21 cellular contexts compared by ENCODE assay signal in genomic region chr1:150511985-150512660, GRCh38. TPM values are rescaled to one million over a fixed set of nuclear protein-coding genes. Genes with fewer than 3 reads are reported as not detected.
DNase-seq lines count a peak whose midpoint lies in the region; ATAC-seq and TF ChIP-seq lines count a peak whose summit lies in the region.
"Had no signal": no experiment of that assay in that cellular context is flagged by ENCODE, and none has a peak within 500 bp of the region (broad histone marks: within the 10 kb centered on the region; RNA-seq: fewer than 3 reads in every experiment).

No MANE protein-coding gene starts in this region.

- H3K79me2 ChIP-seq in neural progenitor cell (ENCODE audit: low read depth), result no peaks in the 10 kb centered on the region

- no peak for TF ChIP-seq RAD21 in IMR-90 (IDR thresholded peaks at IDR 0.05; ENCODE audit: low read length)

- BruUV-seq in IMR-90 (replicated peaks; lab: Mats Ljungman, UMichigan), result no TSS peak

- H3K27ac Mint-ChIP-seq in neural progenitor cell, result peak overlapping the region; percentile 40

- H3K4me3 Mint-ChIP-seq in neural progenitor cell, result peak overlapping the region; percentile 7

- H3K27ac ChIP-seq in BLaER1 (peak overlapping the region; percentile 80; the same call in 1 of the 2 replicates), IMR-90 (ENCODE audit: insufficient read depth, low read length) (no peak overlapping the region), esophagus (ENCODE audit: low read depth in 2 of 2, low read length in 1 of 2) (peak overlapping the region; percentile 76 to 93), neural progenitor cell (no peak overlapping the region)
- H3K27ac ChIP-seq: SJCRH30 had no signal

- H2BK5ac ChIP-seq in IMR-90 (ENCODE audit: low read depth, low read length, poor library complexity, severe bottlenecking), result no peak overlapping the region

- no peak overlapping the region for H3K23ac ChIP-seq in IMR-90 (ENCODE audit: low read depth, low read length)

- no peak for DNase-seq in IMR-90
- DNase-seq in neural progenitor cell (ENCODE audit: low spot score), result no peak
- DNase-seq in DMS79 treated with DMSO at 0.1 percent for 48 hours (lab: John Stamatoyannopoulos, UW), result no peak
- DNase-seq in posterior cingulate gyrus, result no peak
- DNase-seq: ACHN, AML-193, DND-41, NCI-H1048, NCI-H1436, NCI-H1930, NCI-H524 treated with DMSO at 0.1 percent for 48 hours, PC-3, RPMI8226, SJCRH30 had no signal

- H3K36me3 ChIP-seq in BLaER1 (peaks cover 24% of the 10 kb centered on the region), IMR-90 (ENCODE audit: control insufficient read depth, insufficient read depth, low read length) (peaks cover 28% of the 10 kb centered on the region), esophagus (ENCODE audit: control insufficient read depth in 2 of 2, insufficient read depth in 2 of 2, low read length in 1 of 2) (peaks cover 0 to 21% of the 10 kb centered on the region in 2 donors), neural progenitor cell (no peaks in the 10 kb centered on the region)

- H2AK9ac ChIP-seq in IMR-90 (replicated peaks; ENCODE audit: low read depth, low read length, poor library complexity), result peak overlapping the region; percentile 31

- no peak for TF ChIP-seq POLR2A in IMR-90 (IDR thresholded peaks at IDR 0.05; ENCODE audit: low read depth, low read length)

- dilution Hi-C loops in IMR-90 (cut with HindIII; ENCODE audit: low sequenced_read_pairs, unreplicated experiment), result no loop called here

- H3K27me3 ChIP-seq in BLaER1 (no peaks in the 10 kb centered on the region), IMR-90 (ENCODE audit: control insufficient read depth, insufficient read depth, low read length) (no peaks in the 10 kb centered on the region), esophagus (ENCODE audit: control insufficient read depth in 1 of 2, insufficient read depth in 2 of 2, low read length in 2 of 2) (no peaks in the 10 kb centered on the region), neural progenitor cell (no peaks in the 10 kb centered on the region)
- H3K27me3 ChIP-seq: SJCRH30 had no signal

- POLR2A ChIA-PET in IMR-90 (lab: Charles Lee; ENCODE audit: unreplicated experiment), result no interaction called here

- H3K56ac ChIP-seq in IMR-90 (ENCODE audit: extremely low read depth, insufficient read depth, low read length), result no peak overlapping the region

- peaks cover 33% of the 10 kb centered on the region for H3K9me1 ChIP-seq in IMR-90 (ENCODE audit: insufficient read depth, low read length)

- intact Hi-C loops in IMR-90 (cut with micrococcal nuclease) (no loop called here), posterior cingulate gyrus (cut with DNase I) (no loop called here)

- no peak overlapping the region; the same call in 1 of the 2 replicates for H3K4ac ChIP-seq in IMR-90 (ENCODE audit: low read depth, low read length)

- H3K4me1 ChIP-seq in BLaER1, result peaks cover 94% of the 10 kb centered on the region
- peaks cover 22% of the 10 kb centered on the region for H3K4me1 ChIP-seq in IMR-90 (ENCODE audit: control insufficient read depth, insufficient read depth, low read length)
- H3K4me1 ChIP-seq in esophagus (ENCODE audit: control insufficient read depth in 2 of 2, insufficient read depth in 2 of 2, low read length in 1 of 2), result peaks cover 2 to 9% of the 10 kb centered on the region in 2 donors
- H3K4me1 ChIP-seq in neural progenitor cell, result peaks cover 8% of the 10 kb centered on the region

- H3K9me3 ChIP-seq in BLaER1, result no peaks in the 10 kb centered on the region
- no peaks in the 10 kb centered on the region for H3K9me3 ChIP-seq in IMR-90 (ENCODE audit: control insufficient read depth, insufficient read depth, low read length)
- no peaks in the 10 kb centered on the region for H3K9me3 ChIP-seq in esophagus (ENCODE audit: control insufficient read depth in 2 of 2, insufficient read depth in 1 of 2, low read depth in 1 of 2, low read length in 1 of 2)
- H3K9me3 ChIP-seq in neural progenitor cell (ENCODE audit: low read depth), result no peaks in the 10 kb centered on the region
- H3K9me3 ChIP-seq: HAP-1, SJCRH30 had no signal

- H4K8ac ChIP-seq in IMR-90 (ENCODE audit: low read depth in 2 of 2, low read length in 2 of 2), result no peak overlapping the region

- H4K91ac ChIP-seq in IMR-90 (ENCODE audit: insufficient read depth, low read depth, low read length), result no peak overlapping the region; the same call in 1 of the 2 replicates

- H2BK20ac ChIP-seq in IMR-90 (ENCODE audit: low read depth, low read length), result no peak overlapping the region; the same call in 1 of the 2 replicates

- no peak overlapping the region for H3K18ac ChIP-seq in IMR-90 (ENCODE audit: low read depth, low read length)

- H4K20me1 ChIP-seq in BLaER1 (no peaks in the 10 kb centered on the region), IMR-90 (ENCODE audit: insufficient read depth, low read length) (no peaks in the 10 kb centered on the region), neural progenitor cell (ENCODE audit: low read depth) (no peaks in the 10 kb centered on the region)

- H3K9ac ChIP-seq in BLaER1, result no peak overlapping the region
- H3K9ac ChIP-seq in IMR-90 (ENCODE audit: low read depth, low read length), result no peak overlapping the region
- H3K9ac ChIP-seq in neural progenitor cell, result no peak overlapping the region

- H2AK5ac ChIP-seq in IMR-90 (ENCODE audit: low read depth, low read length), result no peak overlapping the region; the same call in 1 of the 2 replicates

- peaks cover 24% of the 10 kb centered on the region for H3F3A ChIP-seq in neural progenitor cell (ENCODE audit: low read depth)

- ATAC-seq in IMR-90 (ENCODE audit: low read depth) (no peak), HG02885 (IDR thresholded peaks at IDR 0.05; ENCODE audit: poor library complexity, unreplicated experiment) (no peak)
- ATAC-seq: PC-3 had no signal

- no peak overlapping the region for H4K5ac ChIP-seq in IMR-90 (ENCODE audit: low read depth, low read length)

- TF ChIP-seq CTCF in IMR-90 (conservative IDR thresholded peaks at IDR 0.05; ENCODE audit: low read depth, low read length), result no peak
- TF ChIP-seq CTCF in neural progenitor cell (IDR thresholded peaks at IDR 0.05), result no peak

- H2BK15ac ChIP-seq in IMR-90 (ENCODE audit: low read depth, low read length), result no peak overlapping the region

- H3K27me3 Mint-ChIP-seq in neural progenitor cell (ENCODE audit: insufficient read depth, low read depth), result peaks cover 9% of the 10 kb centered on the region

- H3K4me1 Mint-ChIP-seq in neural progenitor cell, result peaks cover 35% of the 10 kb centered on the region

- in situ Hi-C loops in IMR-90 (cut with MboI; ENCODE audit: low sequenced_read_pairs), result no loop called here

- H3K4me2 ChIP-seq in BLaER1 (peak overlapping the region; percentile 83), IMR-90 (ENCODE audit: low read depth, low read length) (no peak overlapping the region), neural progenitor cell (no peak overlapping the region)

- peaks cover 21% of the 10 kb centered on the region for H3K36me3 Mint-ChIP-seq in neural progenitor cell

- CTCF ChIA-PET in IMR-90 (lab: Yijun Ruan, JAX), result no interaction called here

- H3K14ac ChIP-seq in IMR-90 (replicated peaks; ENCODE audit: low read depth, low read length), result peak overlapping the region; percentile 16; the same call in 1 of the 2 replicates

- no peak overlapping the region for H2BK120ac ChIP-seq in IMR-90 (ENCODE audit: low read depth, low read length)

- H2AFZ ChIP-seq in IMR-90 (replicated peaks; ENCODE audit: low read length, poor library complexity), result peak overlapping the region; percentile 16
- no peak overlapping the region for H2AFZ ChIP-seq in neural progenitor cell (replicated peaks)

- H3K79me1 ChIP-seq in IMR-90 (ENCODE audit: low read depth in 1 of 2, low read length in 2 of 2), result peaks cover 26 to 71% of the 10 kb centered on the region in 2 experiments

- no peak overlapping the region for H3K4me3 ChIP-seq in BLaER1
- no peak overlapping the region for H3K4me3 ChIP-seq in IMR-90 (ENCODE audit: insufficient read depth, low read depth, low read length)
- H3K4me3 ChIP-seq in esophagus (ENCODE audit: low read depth in 1 of 2, low read length in 2 of 2), result peak overlapping the region; percentile 53 to 65
- H3K4me3 ChIP-seq in neural progenitor cell, result no peak overlapping the region
- H3K4me3 ChIP-seq: HAP-1, SJCRH30 had no signal

- no peaks in the 10 kb centered on the region for H3K9me3 Mint-ChIP-seq in neural progenitor cell

- 79% methylated on average over 7 of the region's 17 CpGs; no CpG with 5 or more reads in 1 of the 2 experiments for WGBS in IMR-90 (ENCODE audit: extremely low coverage in 2 of 2, insufficient read length in 1 of 2), 2 experiments
- WGBS in esophagus, 2 donors, result 86 to 94% methylated on average over 17 of the region's 17 CpGs

TF ChIP-seq in IMR-90, 13 proteins besides CTCF, POLR2A, EP300 and RAD21 (continues in another document):
- TF ChIP-seq NFE2L2 (IDR thresholded peaks at IDR 0.05; ENCODE audit: low read depth, low read length) (no peak), SMC3 (IDR thresholded peaks at IDR 0.05; ENCODE audit: low read depth, low read length) (no peak), MXI1 (IDR thresholded peaks at IDR 0.05; ENCODE audit: borderline replicate concordance, low read depth, low read length) (no peak)

RNA-seq across cellular contexts. Expression of gene FALEC, which starts 3.4 kb away (rescaled TPM):
- total RNA-seq in IMR-90 (2012; rRNA removed) (not detected in 2 replicates), neural progenitor cell (ENCODE audit: low replicate concordance) (0.96 TPM in 1 of 2 replicates, not detected in the other)
- polyA plus RNA-seq in IMR-90 (2012; rRNA removed) (0.26 TPM in 1 of 2 replicates, not detected in the other), esophagus (1 to 10 TPM; 2.1 to 4.6 TPM)
- 0.12 TPM in 1 of 2 replicates, not detected in the other for polyA plus RNA-seq in IMR-90 (2012; cell fraction: cytosol; rRNA removed)
- not detected in 2 replicates for polyA plus RNA-seq in IMR-90 (2012; cell fraction: nucleus; rRNA removed; ENCODE audit: low replicate concordance)
- total RNA-seq: G401, HT-29, M059J, SJCRH30 had no signal

RNA-seq across cellular contexts. Expression of gene ECM1, which starts 4.2 kb away (rescaled TPM):
- total RNA-seq in IMR-90 (2012; rRNA removed) (17.2 and 20.1 TPM in 2 replicates), neural progenitor cell (ENCODE audit: low replicate concordance) (0.30 and 0.65 TPM in 2 replicates)
- polyA plus RNA-seq in IMR-90 (2012; rRNA removed) (230 and 264 TPM in 2 replicates), esophagus (1,000 to 10,000 TPM; 1,189 to 4,054 TPM)
- 156 and 270 TPM in 2 replicates for polyA plus RNA-seq in IMR-90 (2012; cell fraction: cytosol; rRNA removed)
- polyA plus RNA-seq in IMR-90 (2012; cell fraction: nucleus; rRNA removed; ENCODE audit: low replicate concordance), result 174 and 251 TPM in 2 replicates

RNA-seq across cellular contexts. Expression of gene TARS2, which starts 24.9 kb away (rescaled TPM):
- 10.9 and 12.2 TPM in 2 replicates for total RNA-seq in IMR-90 (2012; rRNA removed)
- polyA plus RNA-seq in IMR-90 (2012; rRNA removed), result 20.4 and 21.8 TPM in 2 replicates
- polyA plus RNA-seq in IMR-90 (2012; cell fraction: cytosol; rRNA removed), result 16.2 and 18.1 TPM in 2 replicates
- polyA plus RNA-seq in IMR-90 (2012; cell fraction: nucleus; rRNA removed; ENCODE audit: low replicate concordance), result 16.1 and 19.7 TPM in 2 replicates
- 10 to 100 TPM; 14.1 to 26.7 TPM for polyA plus RNA-seq in esophagus
- 29.6 and 29.8 TPM in 2 replicates for total RNA-seq in neural progenitor cell (ENCODE audit: low replicate concordance)

RNA-seq across cellular contexts. Expression of gene ADAMTSL4, which starts 37.1 kb away (rescaled TPM):
- 0.54 and 0.56 TPM in 2 replicates for total RNA-seq in IMR-90 (2012; rRNA removed)
- polyA plus RNA-seq in IMR-90 (2012; rRNA removed), result 11.3 and 12.2 TPM in 2 replicates
- polyA plus RNA-seq in IMR-90 (2012; cell fraction: cytosol; rRNA removed), result 7.9 and 11.9 TPM in 2 replicates
- polyA plus RNA-seq in IMR-90 (2012; cell fraction: nucleus; rRNA removed; ENCODE audit: low replicate concordance), result 44.4 and 63.5 TPM in 2 replicates
- 100 to 1,000 TPM in 1 of 2 donors, 10 to 100 TPM in 1; 43.2 to 108 TPM for polyA plus RNA-seq in esophagus
- total RNA-seq in neural progenitor cell (ENCODE audit: low replicate concordance), result not detected in 2 replicates
- total RNA-seq: HT-29, SJCRH30 had no signal

Comparison
In these comparisons a context has a peak if more than half of its experiments do, and no peak if none do; other contexts are left out.
1. H3K27ac ChIP-seq: peak in BLaER1 (single experiment) and esophagus (2 of 2); none in IMR-90 (single experiment) and neural progenitor cell (single experiment).
2. H3K4me3 ChIP-seq: peak in esophagus (2 of 2); none in BLaER1 (single experiment), IMR-90 (single experiment) and neural progenitor cell (single experiment).
3. RNA of gene ECM1, which starts 4.2 kb away (total RNA-seq): 17.2 to 20.1 TPM in IMR-90; 0.30 to 0.65 TPM in neural progenitor cell; every median in the first group is over 10 times any median in the second.